7 cellular contexts compared by ENCODE assay signal in genomic region chr11:10293423-10294288, GRCh38.
DNase-seq lines count a peak whose midpoint lies in the region; ATAC-seq and TF ChIP-seq lines count a peak whose summit lies in the region.

Gene SBF2 (minus strand): TSS chr11:10294219. CDS start chr11:10294069, 150 bp downstream.

- ATAC-seq in GM18502 (IDR thresholded peaks at IDR 0.05; ENCODE audit: poor library complexity, unreplicated experiment): peak; percentile 43
- ATAC-seq in HG03159 (IDR thresholded peaks at IDR 0.05; ENCODE audit: unreplicated experiment): peak; percentile 38

- peak within 1 kb of the TSS; percentile 76 for H3K4me3 ChIP-seq in epithelial cell of esophagus (ENCODE audit: low read length)

- DNase-seq in NOMO-1 (lab: John Stamatoyannopoulos, UW; ENCODE audit: unreplicated experiment in 2 of 2): peak; percentile 59 to 67
- DNase-seq in activated T-cell treated with anti-CD3 and anti-CD28 coated beads for 48 hours (ENCODE audit: low read depth): peak; percentile 76
- DNase-seq in epithelial cell of esophagus (ENCODE audit: low read depth): peak; percentile 85
- DNase-seq in midbrain (lab: John Stamatoyannopoulos, UW): peak; percentile 90
- peak; percentile 59 to 64 for DNase-seq in stimulated activated CD8-positive, alpha-beta memory T cell treated with anti-CD3 and anti-CD28 coated beads, Interleukin-15, amount 100 ng/mL, for 4 hours (ENCODE audit: low read depth in 2 of 2)

- TF ChIP-seq CTCF in epithelial cell of esophagus (IDR thresholded peaks at IDR 0.05; ENCODE audit: insufficient read depth, low read depth, low read length, missing control alignments): no peak

Comparison
In these comparisons a context has a peak if more than half of its experiments do, and no peak if none do; other contexts are left out.
1. Peak in every context shown above with its lines: DNase-seq, ATAC-seq and H3K4me3 ChIP-seq.